In the genomic region with DNA sequence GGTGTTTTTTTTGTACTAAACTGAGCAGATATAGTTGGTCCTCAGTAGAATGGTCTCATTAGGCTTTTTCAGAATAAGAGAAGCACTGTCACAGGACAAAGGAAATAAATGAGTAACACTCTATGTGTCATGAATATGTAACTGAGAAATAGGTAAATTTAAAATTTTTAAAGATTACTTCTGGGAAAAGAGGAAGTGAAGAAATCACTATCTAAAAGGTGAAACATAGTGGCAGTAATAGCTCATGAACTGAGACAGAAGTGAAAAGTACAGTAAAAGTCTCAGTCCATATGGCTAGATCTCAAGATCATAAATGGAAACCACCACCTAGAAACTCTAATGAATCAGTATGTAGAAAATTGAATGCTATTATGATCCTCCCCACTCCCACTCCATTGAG, we compare ENCODE assay signal across 1 cellular context.
TF ChIP-seq lines count a peak whose summit lies in the region.

No MANE protein-coding gene starts in this region.

TF ChIP-seq in GM12878, 131 proteins besides CTCF, POLR2A, EP300 and RAD21 (continued from another document and continues in another):
- TF ChIP-seq, protein P1, sequence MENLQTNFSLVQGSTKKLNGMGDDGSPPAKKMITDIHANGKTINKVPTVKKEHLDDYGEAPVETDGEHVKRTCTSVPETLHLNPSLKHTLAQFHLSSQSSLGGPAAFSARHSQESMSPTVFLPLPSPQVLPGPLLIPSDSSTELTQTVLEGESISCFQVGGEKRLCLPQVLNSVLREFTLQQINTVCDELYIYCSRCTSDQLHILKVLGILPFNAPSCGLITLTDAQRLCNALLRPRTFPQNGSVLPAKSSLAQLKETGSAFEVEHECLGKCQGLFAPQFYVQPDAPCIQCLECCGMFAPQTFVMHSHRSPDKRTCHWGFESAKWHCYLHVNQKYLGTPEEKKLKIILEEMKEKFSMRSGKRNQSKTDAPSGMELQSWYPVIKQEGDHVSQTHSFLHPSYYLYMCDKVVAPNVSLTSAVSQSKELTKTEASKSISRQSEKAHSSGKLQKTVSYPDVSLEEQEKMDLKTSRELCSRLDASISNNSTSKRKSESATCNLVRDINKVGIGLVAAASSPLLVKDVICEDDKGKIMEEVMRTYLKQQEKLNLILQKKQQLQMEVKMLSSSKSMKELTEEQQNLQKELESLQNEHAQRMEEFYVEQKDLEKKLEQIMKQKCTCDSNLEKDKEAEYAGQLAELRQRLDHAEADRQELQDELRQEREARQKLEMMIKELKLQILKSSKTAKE (IDR thresholded peaks at IDR 0.05; ENCODE audit: low read depth, poor library complexity, severe bottlenecking), result no peak
- TF ChIP-seq FOS (IDR thresholded peaks at IDR 0.05; ENCODE audit: borderline replicate concordance, extremely low read depth, insufficient read length) (no peak), NFXL1 (IDR thresholded peaks at IDR 0.05; ENCODE audit: borderline replicate concordance) (no peak), CREM (IDR thresholded peaks at IDR 0.05; ENCODE audit: low read depth) (peak; percentile 31; the same call in 1 of the 2 replicates), BACH1 (IDR thresholded peaks at IDR 0.05; ENCODE audit: borderline replicate concordance) (no peak), CHD4 (IDR thresholded peaks at IDR 0.05) (no peak), SUZ12 (IDR thresholded peaks at IDR 0.05; ENCODE audit: unreplicated experiment) (no peak), ZNF24 (IDR thresholded peaks at IDR 0.05) (no peak), MTA2 (IDR thresholded peaks at IDR 0.05; ENCODE audit: low read depth) (peak; percentile 84), TAF1 (IDR thresholded peaks at IDR 0.05; ENCODE audit: borderline replicate concordance, low read depth, low read length) (no peak), HDAC2 (IDR thresholded peaks at IDR 0.05) (no peak), YBX1 (IDR thresholded peaks at IDR 0.05) (no peak), MEF2A (IDR thresholded peaks at IDR 0.05; ENCODE audit: insufficient read depth, low read depth, low read length) (peak; percentile 63; the same call in 1 of the 2 replicates), ZNF384 (IDR thresholded peaks at IDR 0.05; ENCODE audit: borderline replicate concordance, low read depth, low read length) (no peak), ZSCAN29 (IDR thresholded peaks at IDR 0.05) (no peak), CEBPB (IDR thresholded peaks at IDR 0.05; ENCODE audit: borderline replicate concordance in 1 of 2, low read depth in 2 of 2, low read length in 2 of 2) (no peak), POLR2AphosphoS2 (IDR thresholded peaks at IDR 0.05; ENCODE audit: low read depth, low read length) (no peak), HDGF (IDR thresholded peaks at IDR 0.05) (no peak), SMAD1 (IDR thresholded peaks at IDR 0.05; ENCODE audit: low read depth, partially characterized antibody) (no peak), NFIC (IDR thresholded peaks at IDR 0.05; ENCODE audit: low read depth, low read length) (peak; percentile 69; the same call in 1 of the 2 replicates), RAD51 (IDR thresholded peaks at IDR 0.05) (no peak), ZBED1 (IDR thresholded peaks at IDR 0.05; ENCODE audit: borderline replicate concordance) (peak; percentile 36; the same call in 1 of the 2 replicates), SMARCA5 (IDR thresholded peaks at IDR 0.05) (no peak), GABPA (IDR thresholded peaks at IDR 0.05; ENCODE audit: low read depth) (no peak), KDM1A (IDR thresholded peaks at IDR 0.05; ENCODE audit: borderline replicate concordance) (no peak), SRF (IDR thresholded peaks at IDR 0.05; ENCODE audit: low read depth in 2 of 2, low read length in 2 of 2) (no peak), GATAD2B (conservative IDR thresholded peaks at IDR 0.05; ENCODE audit: low read depth) (no peak), ETV6 (conservative IDR thresholded peaks at IDR 0.05 in 1 of 2, IDR thresholded peaks at IDR 0.05 in 1 of 2; ENCODE audit: borderline replicate concordance in 1 of 2, low read depth in 1 of 2) (no peak), ZZZ3 (IDR thresholded peaks at IDR 0.05; ENCODE audit: control insufficient read depth, insufficient read length, low read depth) (no peak), EGR1 (IDR thresholded peaks at IDR 0.05; ENCODE audit: borderline replicate concordance in 1 of 2, low read depth in 2 of 2, low read length in 2 of 2) (no peak), YY1 (IDR thresholded peaks at IDR 0.05; ENCODE audit: low read depth, low read length) (no peak), TBL1XR1 (IDR thresholded peaks at IDR 0.05; ENCODE audit: low read depth, low read length) (peak; percentile 45; the same call in 1 of the 2 replicates), WRNIP1 (IDR thresholded peaks at IDR 0.05; ENCODE audit: borderline replicate concordance, low read depth, low read length) (no peak), NRF1 (conservative IDR thresholded peaks at IDR 0.05; ENCODE audit: low read depth, low read length) (no peak), CBX5 (IDR thresholded peaks at IDR 0.05; ENCODE audit: low read depth) (no peak), EED (IDR thresholded peaks at IDR 0.05; ENCODE audit: low read depth) (no peak), BRCA1 (IDR thresholded peaks at IDR 0.05; ENCODE audit: low read depth, low read length) (no peak), NR2C2 (IDR thresholded peaks at IDR 0.05; ENCODE audit: borderline replicate concordance, control insufficient read depth, insufficient read length, low read depth) (no peak), NFYA (IDR thresholded peaks at IDR 0.05; ENCODE audit: borderline replicate concordance, low read depth, low read length) (no peak)
- TF ChIP-seq, protein P2, sequence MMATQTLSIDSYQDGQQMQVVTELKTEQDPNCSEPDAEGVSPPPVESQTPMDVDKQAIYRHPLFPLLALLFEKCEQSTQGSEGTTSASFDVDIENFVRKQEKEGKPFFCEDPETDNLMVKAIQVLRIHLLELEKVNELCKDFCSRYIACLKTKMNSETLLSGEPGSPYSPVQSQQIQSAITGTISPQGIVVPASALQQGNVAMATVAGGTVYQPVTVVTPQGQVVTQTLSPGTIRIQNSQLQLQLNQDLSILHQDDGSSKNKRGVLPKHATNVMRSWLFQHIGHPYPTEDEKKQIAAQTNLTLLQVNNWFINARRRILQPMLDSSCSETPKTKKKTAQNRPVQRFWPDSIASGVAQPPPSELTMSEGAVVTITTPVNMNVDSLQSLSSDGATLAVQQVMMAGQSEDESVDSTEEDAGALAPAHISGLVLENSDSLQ (IDR thresholded peaks at IDR 0.05), result no peak; the same call in 1 of the 2 replicates
- TF ChIP-seq, protein P3, sequence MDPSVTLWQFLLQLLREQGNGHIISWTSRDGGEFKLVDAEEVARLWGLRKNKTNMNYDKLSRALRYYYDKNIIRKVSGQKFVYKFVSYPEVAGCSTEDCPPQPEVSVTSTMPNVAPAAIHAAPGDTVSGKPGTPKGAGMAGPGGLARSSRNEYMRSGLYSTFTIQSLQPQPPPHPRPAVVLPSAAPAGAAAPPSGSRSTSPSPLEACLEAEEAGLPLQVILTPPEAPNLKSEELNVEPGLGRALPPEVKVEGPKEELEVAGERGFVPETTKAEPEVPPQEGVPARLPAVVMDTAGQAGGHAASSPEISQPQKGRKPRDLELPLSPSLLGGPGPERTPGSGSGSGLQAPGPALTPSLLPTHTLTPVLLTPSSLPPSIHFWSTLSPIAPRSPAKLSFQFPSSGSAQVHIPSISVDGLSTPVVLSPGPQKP (IDR thresholded peaks at IDR 0.05; ENCODE audit: low read depth, low read length), result no peak
- TF ChIP-seq, protein P4, sequence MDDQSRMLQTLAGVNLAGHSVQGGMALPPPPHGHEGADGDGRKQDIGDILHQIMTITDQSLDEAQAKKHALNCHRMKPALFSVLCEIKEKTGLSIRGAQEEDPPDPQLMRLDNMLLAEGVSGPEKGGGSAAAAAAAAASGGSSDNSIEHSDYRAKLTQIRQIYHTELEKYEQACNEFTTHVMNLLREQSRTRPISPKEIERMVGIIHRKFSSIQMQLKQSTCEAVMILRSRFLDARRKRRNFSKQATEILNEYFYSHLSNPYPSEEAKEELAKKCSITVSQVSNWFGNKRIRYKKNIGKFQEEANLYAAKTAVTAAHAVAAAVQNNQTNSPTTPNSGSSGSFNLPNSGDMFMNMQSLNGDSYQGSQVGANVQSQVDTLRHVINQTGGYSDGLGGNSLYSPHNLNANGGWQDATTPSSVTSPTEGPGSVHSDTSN (IDR thresholded peaks at IDR 0.05; ENCODE audit: insufficient replicate concordance, low read depth, low read length), result no peak
- TF ChIP-seq, protein P5, sequence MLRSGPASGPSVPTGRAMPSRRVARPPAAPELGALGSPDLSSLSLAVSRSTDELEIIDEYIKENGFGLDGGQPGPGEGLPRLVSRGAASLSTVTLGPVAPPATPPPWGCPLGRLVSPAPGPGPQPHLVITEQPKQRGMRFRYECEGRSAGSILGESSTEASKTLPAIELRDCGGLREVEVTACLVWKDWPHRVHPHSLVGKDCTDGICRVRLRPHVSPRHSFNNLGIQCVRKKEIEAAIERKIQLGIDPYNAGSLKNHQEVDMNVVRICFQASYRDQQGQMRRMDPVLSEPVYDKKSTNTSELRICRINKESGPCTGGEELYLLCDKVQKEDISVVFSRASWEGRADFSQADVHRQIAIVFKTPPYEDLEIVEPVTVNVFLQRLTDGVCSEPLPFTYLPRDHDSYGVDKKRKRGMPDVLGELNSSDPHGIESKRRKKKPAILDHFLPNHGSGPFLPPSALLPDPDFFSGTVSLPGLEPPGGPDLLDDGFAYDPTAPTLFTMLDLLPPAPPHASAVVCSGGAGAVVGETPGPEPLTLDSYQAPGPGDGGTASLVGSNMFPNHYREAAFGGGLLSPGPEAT (IDR thresholded peaks at IDR 0.05; ENCODE audit: low read depth), result peak; percentile 79
- TF ChIP-seq, protein P6, sequence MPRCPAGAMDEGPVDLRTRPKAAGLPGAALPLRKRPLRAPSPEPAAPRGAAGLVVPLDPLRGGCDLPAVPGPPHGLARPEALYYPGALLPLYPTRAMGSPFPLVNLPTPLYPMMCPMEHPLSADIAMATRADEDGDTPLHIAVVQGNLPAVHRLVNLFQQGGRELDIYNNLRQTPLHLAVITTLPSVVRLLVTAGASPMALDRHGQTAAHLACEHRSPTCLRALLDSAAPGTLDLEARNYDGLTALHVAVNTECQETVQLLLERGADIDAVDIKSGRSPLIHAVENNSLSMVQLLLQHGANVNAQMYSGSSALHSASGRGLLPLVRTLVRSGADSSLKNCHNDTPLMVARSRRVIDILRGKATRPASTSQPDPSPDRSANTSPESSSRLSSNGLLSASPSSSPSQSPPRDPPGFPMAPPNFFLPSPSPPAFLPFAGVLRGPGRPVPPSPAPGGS (IDR thresholded peaks at IDR 0.05; ENCODE audit: borderline replicate concordance, insufficient read depth, low read depth, low read length, poor library complexity, severe bottlenecking), result no peak
- TF ChIP-seq, protein P7, sequence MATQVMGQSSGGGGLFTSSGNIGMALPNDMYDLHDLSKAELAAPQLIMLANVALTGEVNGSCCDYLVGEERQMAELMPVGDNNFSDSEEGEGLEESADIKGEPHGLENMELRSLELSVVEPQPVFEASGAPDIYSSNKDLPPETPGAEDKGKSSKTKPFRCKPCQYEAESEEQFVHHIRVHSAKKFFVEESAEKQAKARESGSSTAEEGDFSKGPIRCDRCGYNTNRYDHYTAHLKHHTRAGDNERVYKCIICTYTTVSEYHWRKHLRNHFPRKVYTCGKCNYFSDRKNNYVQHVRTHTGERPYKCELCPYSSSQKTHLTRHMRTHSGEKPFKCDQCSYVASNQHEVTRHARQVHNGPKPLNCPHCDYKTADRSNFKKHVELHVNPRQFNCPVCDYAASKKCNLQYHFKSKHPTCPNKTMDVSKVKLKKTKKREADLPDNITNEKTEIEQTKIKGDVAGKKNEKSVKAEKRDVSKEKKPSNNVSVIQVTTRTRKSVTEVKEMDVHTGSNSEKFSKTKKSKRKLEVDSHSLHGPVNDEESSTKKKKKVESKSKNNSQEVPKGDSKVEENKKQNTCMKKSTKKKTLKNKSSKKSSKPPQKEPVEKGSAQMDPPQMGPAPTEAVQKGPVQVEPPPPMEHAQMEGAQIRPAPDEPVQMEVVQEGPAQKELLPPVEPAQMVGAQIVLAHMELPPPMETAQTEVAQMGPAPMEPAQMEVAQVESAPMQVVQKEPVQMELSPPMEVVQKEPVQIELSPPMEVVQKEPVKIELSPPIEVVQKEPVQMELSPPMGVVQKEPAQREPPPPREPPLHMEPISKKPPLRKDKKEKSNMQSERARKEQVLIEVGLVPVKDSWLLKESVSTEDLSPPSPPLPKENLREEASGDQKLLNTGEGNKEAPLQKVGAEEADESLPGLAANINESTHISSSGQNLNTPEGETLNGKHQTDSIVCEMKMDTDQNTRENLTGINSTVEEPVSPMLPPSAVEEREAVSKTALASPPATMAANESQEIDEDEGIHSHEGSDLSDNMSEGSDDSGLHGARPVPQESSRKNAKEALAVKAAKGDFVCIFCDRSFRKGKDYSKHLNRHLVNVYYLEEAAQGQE (IDR thresholded peaks at IDR 0.05; ENCODE audit: low read depth, low read length), result no peak
- TF ChIP-seq, protein P8, sequence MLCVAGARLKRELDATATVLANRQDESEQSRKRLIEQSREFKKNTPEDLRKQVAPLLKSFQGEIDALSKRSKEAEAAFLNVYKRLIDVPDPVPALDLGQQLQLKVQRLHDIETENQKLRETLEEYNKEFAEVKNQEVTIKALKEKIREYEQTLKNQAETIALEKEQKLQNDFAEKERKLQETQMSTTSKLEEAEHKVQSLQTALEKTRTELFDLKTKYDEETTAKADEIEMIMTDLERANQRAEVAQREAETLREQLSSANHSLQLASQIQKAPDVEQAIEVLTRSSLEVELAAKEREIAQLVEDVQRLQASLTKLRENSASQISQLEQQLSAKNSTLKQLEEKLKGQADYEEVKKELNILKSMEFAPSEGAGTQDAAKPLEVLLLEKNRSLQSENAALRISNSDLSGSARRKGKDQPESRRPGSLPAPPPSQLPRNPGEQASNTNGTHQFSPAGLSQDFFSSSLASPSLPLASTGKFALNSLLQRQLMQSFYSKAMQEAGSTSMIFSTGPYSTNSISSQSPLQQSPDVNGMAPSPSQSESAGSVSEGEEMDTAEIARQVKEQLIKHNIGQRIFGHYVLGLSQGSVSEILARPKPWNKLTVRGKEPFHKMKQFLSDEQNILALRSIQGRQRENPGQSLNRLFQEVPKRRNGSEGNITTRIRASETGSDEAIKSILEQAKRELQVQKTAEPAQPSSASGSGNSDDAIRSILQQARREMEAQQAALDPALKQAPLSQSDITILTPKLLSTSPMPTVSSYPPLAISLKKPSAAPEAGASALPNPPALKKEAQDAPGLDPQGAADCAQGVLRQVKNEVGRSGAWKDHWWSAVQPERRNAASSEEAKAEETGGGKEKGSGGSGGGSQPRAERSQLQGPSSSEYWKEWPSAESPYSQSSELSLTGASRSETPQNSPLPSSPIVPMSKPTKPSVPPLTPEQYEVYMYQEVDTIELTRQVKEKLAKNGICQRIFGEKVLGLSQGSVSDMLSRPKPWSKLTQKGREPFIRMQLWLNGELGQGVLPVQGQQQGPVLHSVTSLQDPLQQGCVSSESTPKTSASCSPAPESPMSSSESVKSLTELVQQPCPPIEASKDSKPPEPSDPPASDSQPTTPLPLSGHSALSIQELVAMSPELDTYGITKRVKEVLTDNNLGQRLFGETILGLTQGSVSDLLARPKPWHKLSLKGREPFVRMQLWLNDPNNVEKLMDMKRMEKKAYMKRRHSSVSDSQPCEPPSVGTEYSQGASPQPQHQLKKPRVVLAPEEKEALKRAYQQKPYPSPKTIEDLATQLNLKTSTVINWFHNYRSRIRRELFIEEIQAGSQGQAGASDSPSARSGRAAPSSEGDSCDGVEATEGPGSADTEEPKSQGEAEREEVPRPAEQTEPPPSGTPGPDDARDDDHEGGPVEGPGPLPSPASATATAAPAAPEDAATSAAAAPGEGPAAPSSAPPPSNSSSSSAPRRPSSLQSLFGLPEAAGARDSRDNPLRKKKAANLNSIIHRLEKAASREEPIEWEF (IDR thresholded peaks at IDR 0.05; ENCODE audit: insufficient replicate concordance, low read depth, low read length), result no peak
